ENCODE assay signal across 8 cellular contexts in genomic region chr19:2048959-2049740, GRCh38. TPM values are rescaled to one million over a fixed set of nuclear protein-coding genes. Genes with fewer than 3 reads are reported as not detected.
DNase-seq lines count a peak whose midpoint lies in the region; ATAC-seq, FAIRE-seq and TF ChIP-seq lines count a peak whose summit lies in the region.

No MANE protein-coding gene starts in this region.

- H3K4me2 ChIP-seq in SK-N-SH, result peak overlapping the region; percentile 98

- no peak for TF ChIP-seq RAD21 in SK-N-SH (IDR thresholded peaks at IDR 0.05; ENCODE audit: low read length)

- WGBS in SK-N-SH (ENCODE audit: low lambda C conversion rate), result 74% methylated on average over 8 of the region's 27 CpGs

- no peak overlapping the region for H2AFZ ChIP-seq in SK-N-SH (ENCODE audit: low read depth)

- peaks cover 45% of the 10 kb centered on the region for H3K79me2 ChIP-seq in SK-N-SH (ENCODE audit: insufficient read depth)

- intact Hi-C loops in kidney (cut with DNase I), result no loop called here

- peaks cover 14% of the 10 kb centered on the region for H3F3A ChIP-seq in SK-N-SH (replicated peaks; ENCODE audit: insufficient read depth)

- H3K4me1 ChIP-seq in SK-N-SH (ENCODE audit: control insufficient read depth in 1 of 2, insufficient read depth in 2 of 2, low read depth in 1 of 2, low read length in 1 of 2) (peaks cover 20 to 56% of the 10 kb centered on the region in 2 experiments; a peak in 2 of 4 replicates), kidney (ENCODE audit: control insufficient read depth in 1 of 2, insufficient read depth in 1 of 2, low read depth in 1 of 2, low read length in 2 of 2) (peaks cover 33 to 63% of the 10 kb centered on the region in 2 donors), subcutaneous abdominal adipose tissue (ENCODE audit: control insufficient read depth in 5 of 5, insufficient read depth in 5 of 5, low read length in 5 of 5) (peaks cover 21 to 82% (median 78%) of the 10 kb centered on the region in 5 donors)

- DNase-seq in SK-N-SH (no peak), astrocyte of the hippocampus (ENCODE audit: low read depth, low spot score) (peak; percentile 66), kidney (peak; percentile 80), T1000 (lab: John Stamatoyannopoulos, UW) (no peak)

- FAIRE-seq in kidney (lab: Jason Lieb, UNC), result no peak

- TF ChIP-seq CTCF in SK-N-SH (IDR thresholded peaks at IDR 0.05) (no peak), kidney (IDR thresholded peaks at IDR 0.05; ENCODE audit: borderline replicate concordance, extremely low read depth, insufficient read depth) (no peak)

- peak overlapping the region; percentile 28 to 76; a peak in 3 of 4 replicates for H3K27ac ChIP-seq in SK-N-SH (ENCODE audit: low read depth in 2 of 2, low read length in 1 of 2)
- peak overlapping the region; percentile 98 for H3K27ac ChIP-seq in kidney (ENCODE audit: low read depth in 2 of 2, low read length in 2 of 2)
- peak overlapping the region; percentile 98 for H3K27ac ChIP-seq in subcutaneous abdominal adipose tissue (ENCODE audit: low read depth, low read length)

- H3K9me2 ChIP-seq in SK-N-SH, result no peaks in the 10 kb centered on the region

- ATAC-seq in SK-N-SH treated with all-trans-retinoic acid at 6 μM for 48 hours (no peak; the same call in none of the 3 replicates), GM18868 (IDR thresholded peaks at IDR 0.05; ENCODE audit: unreplicated experiment) (no peak), HG03108 (IDR thresholded peaks at IDR 0.05; ENCODE audit: unreplicated experiment) (no peak)

- POLR2A ChIA-PET in SK-N-SH (lab: Yijun Ruan, JAX), result interaction anchor here (0.6 to 2.0 kb wide), 4 partner anchors 11 to 237 kb away, joined by 3 to 9 read pairs (median 6); no protein-coding TSS in a partner anchor

- H3K36me3 ChIP-seq in SK-N-SH (replicated peaks in 1 of 2; ENCODE audit: control insufficient read depth in 1 of 2, insufficient read depth in 2 of 2, low read length in 1 of 2), result peaks cover 0 to 26% of the 10 kb centered on the region in 2 experiments
- peaks cover 0 to 29% of the 10 kb centered on the region in 2 donors for H3K36me3 ChIP-seq in kidney (ENCODE audit: control insufficient read depth in 1 of 2, insufficient read depth in 2 of 2, low read length in 2 of 2)
- peaks cover 0 to 42% (median 36%) of the 10 kb centered on the region in 5 donors for H3K36me3 ChIP-seq in subcutaneous abdominal adipose tissue (ENCODE audit: control insufficient read depth in 5 of 5, insufficient read depth in 5 of 5, low read length in 5 of 5)

- peak overlapping the region; percentile 90 to 94 for H3K4me3 ChIP-seq in SK-N-SH (ENCODE audit: low read depth in 2 of 2, low read length in 1 of 2)
- H3K4me3 ChIP-seq in kidney (ENCODE audit: low read length in 2 of 2), result peak overlapping the region; percentile 85 to 95
- peak overlapping the region; percentile 72 to 98 (median 93) for H3K4me3 ChIP-seq in subcutaneous abdominal adipose tissue (ENCODE audit: low read depth in 1 of 5, low read length in 5 of 5)

- no peaks in the 10 kb centered on the region for H3K9me3 ChIP-seq in SK-N-SH
- no peaks in the 10 kb centered on the region for H3K9me3 ChIP-seq in kidney (ENCODE audit: control insufficient read depth in 1 of 2, low read length in 2 of 2)
- no peaks in the 10 kb centered on the region for H3K9me3 ChIP-seq in subcutaneous abdominal adipose tissue (ENCODE audit: control insufficient read depth in 5 of 5, low read length in 5 of 5)

- peaks cover 65% of the 10 kb centered on the region for H4K20me1 ChIP-seq in SK-N-SH (ENCODE audit: insufficient read depth)

- H3K27me3 ChIP-seq in SK-N-SH (ENCODE audit: insufficient read depth) (no peaks in the 10 kb centered on the region), subcutaneous abdominal adipose tissue (ENCODE audit: control insufficient read depth in 5 of 5, insufficient read depth in 4 of 5, low read length in 5 of 5) (peaks cover 0 to 4% (median 0%) of the 10 kb centered on the region in 5 donors)

- peak overlapping the region; percentile 82; the same call in 1 of the 2 replicates for H3K9ac ChIP-seq in SK-N-SH
- peak overlapping the region; percentile 78 to 99 for H3K9ac ChIP-seq in kidney (ENCODE audit: low read length in 2 of 2)
- H3K9ac ChIP-seq in subcutaneous abdominal adipose tissue (ENCODE audit: low read length in 5 of 5), result peak overlapping the region; percentile 89 to 95 (median 90)

- peak in 1 of 2 experiments; percentile 63; a peak in 2 of 4 replicates for TF ChIP-seq EP300 in SK-N-SH (IDR thresholded peaks at IDR 0.05; ENCODE audit: borderline replicate concordance in 1 of 2, low read depth in 1 of 2, low read length in 1 of 2)

- CTCF ChIA-PET in SK-N-SH (lab: Yijun Ruan, JAX), result interaction anchor here (0.6 to 2.0 kb wide), 6 partner anchors 9 to 144 kb away, joined by 3 to 7 read pairs (median 3); no protein-coding TSS in a partner anchor

TF ChIP-seq in SK-N-SH, 30 proteins besides CTCF, POLR2A, EP300 and RAD21:
- TF ChIP-seq RCOR1 (IDR thresholded peaks at IDR 0.05; ENCODE audit: low read length) (no peak), PBX3 (IDR thresholded peaks at IDR 0.05) (no peak), GABPA (IDR thresholded peaks at IDR 0.05; ENCODE audit: low read depth) (no peak), MAX (IDR thresholded peaks at IDR 0.05; ENCODE audit: low read depth) (no peak), MXI1 (IDR thresholded peaks at IDR 0.05; ENCODE audit: low read depth, low read length) (no peak)

TF ChIP-seq in SK-N-SH treated with all-trans-retinoic acid at 6 μM for 48 hours, 23 proteins besides CTCF, POLR2A, EP300 and RAD21:
- no peak for TF ChIP-seq OSR1 (CRISPR knock-in tag; IDR thresholded peaks at IDR 0.05)
- TF ChIP-seq ZNF565 (CRISPR knock-in tag; conservative IDR thresholded peaks at IDR 0.05; ENCODE audit: low read depth), result no peak
- no peak for TF ChIP-seq ESRRG (CRISPR knock-in tag; IDR thresholded peaks at IDR 0.05)
- no peak for TF ChIP-seq ARNTL (CRISPR knock-in tag; IDR thresholded peaks at IDR 0.05; ENCODE audit: borderline replicate concordance, low read depth)
- no peak for TF ChIP-seq TOX (CRISPR knock-in tag; IDR thresholded peaks at IDR 0.05; ENCODE audit: borderline replicate concordance)

RNA-seq across cellular contexts. Expression of gene MKNK2, which starts 1.9 kb away (rescaled TPM):
- 58.9 and 65.4 TPM in 2 replicates for polyA plus RNA-seq in SK-N-SH (2012; rRNA removed)
- polyA plus RNA-seq in SK-N-SH (2012; cell fraction: cytosol; rRNA removed), result 32.5 and 45.8 TPM in 2 replicates
- 109 and 141 TPM in 2 replicates for polyA plus RNA-seq in SK-N-SH (2012; cell fraction: nucleus; rRNA removed)
- total RNA-seq in kidney, result 190 TPM
- polyA plus RNA-seq in kidney (ENCODE audit: insufficient read depth, low read depth, low replicate concordance), result 67.2 TPM

RNA-seq across cellular contexts. Expression of gene BTBD2, which starts 33.6 kb away (rescaled TPM):
- polyA plus RNA-seq in SK-N-SH (2012; rRNA removed), result 54.4 and 66.8 TPM in 2 replicates
- polyA plus RNA-seq in SK-N-SH (2012; cell fraction: cytosol; rRNA removed), result 21.2 and 45.9 TPM in 2 replicates
- 64.3 and 71.6 TPM in 2 replicates for polyA plus RNA-seq in SK-N-SH (2012; cell fraction: nucleus; rRNA removed)
- 70.3 TPM for total RNA-seq in kidney
- 57.0 TPM for polyA plus RNA-seq in kidney (ENCODE audit: insufficient read depth, low read depth, low replicate concordance)

RNA-seq across cellular contexts. Expression of gene MOB3A, which starts 47.0 kb away (rescaled TPM):
- polyA plus RNA-seq in SK-N-SH (2012; rRNA removed) (21.4 and 24.1 TPM in 2 replicates), kidney (ENCODE audit: insufficient read depth, low read depth, low replicate concordance) (16.9 TPM)
- 10.3 and 14.6 TPM in 2 replicates for polyA plus RNA-seq in SK-N-SH (2012; cell fraction: cytosol; rRNA removed)
- 18.1 and 18.8 TPM in 2 replicates for polyA plus RNA-seq in SK-N-SH (2012; cell fraction: nucleus; rRNA removed)
- 59.7 TPM for total RNA-seq in kidney

RNA-seq across cellular contexts. Expression of gene IZUMO4, which starts 47.6 kb away (rescaled TPM):
- polyA plus RNA-seq in SK-N-SH (2012; rRNA removed), result 4.6 and 10.3 TPM in 2 replicates
- 1.0 and 1.1 TPM in 2 replicates for polyA plus RNA-seq in SK-N-SH (2012; cell fraction: cytosol; rRNA removed)
- polyA plus RNA-seq in SK-N-SH (2012; cell fraction: nucleus; rRNA removed), result 72.7 and 86.9 TPM in 2 replicates
- total RNA-seq in kidney, result 4.3 TPM
- 8.9 TPM for polyA plus RNA-seq in kidney (ENCODE audit: insufficient read depth, low read depth, low replicate concordance)

Comparison
In these comparisons a context has a peak if more than half of its experiments do, and no peak if none do; other contexts are left out.
1. DNase-seq: peak in astrocyte of the hippocampus (single experiment) and kidney (single experiment); none in SK-N-SH (single experiment) and T1000 (single experiment).
2. Peak in every context shown above with its lines, with median percentiles within 50 percentile points of each other: H3K27ac ChIP-seq, H3K4me3 ChIP-seq and H3K9ac ChIP-seq.